15 cellular contexts compared by ENCODE assay signal in genomic region chr17:41793749-41794602, GRCh38. TPM values are rescaled to one million over a fixed set of nuclear protein-coding genes. Genes with fewer than 3 reads are reported as not detected.
A peak's percentile ranks its signal among the peaks of the same experiment; 100 is the strongest.
DNase-seq lines count a peak whose midpoint lies in the region; ATAC-seq, FAIRE-seq and TF ChIP-seq lines count a peak whose summit lies in the region.
"Had no signal": no experiment of that assay in that cellular context is flagged by ENCODE, and none has a peak within 500 bp of the region (broad histone marks: within the 10 kb centered on the region; RNA-seq: fewer than 3 reads in every experiment).

No MANE protein-coding gene starts in this region.

- H3K79me2 ChIP-seq in PC-3 (ENCODE audit: low read length) (no peaks in the 10 kb centered on the region), mesendoderm (ENCODE audit: control insufficient read depth, insufficient read depth, low read length) (no peaks in the 10 kb centered on the region)

- H3K9me3 ChIP-seq in PC-3 (ENCODE audit: low read length): no peaks in the 10 kb centered on the region
- no peaks in the 10 kb centered on the region for H3K9me3 ChIP-seq in esophagus (ENCODE audit: control insufficient read depth in 2 of 2, insufficient read depth in 1 of 2, low read depth in 1 of 2, low read length in 1 of 2)
- no peaks in the 10 kb centered on the region for H3K9me3 ChIP-seq in upper lobe of right lung
- H3K9me3 ChIP-seq: gastroesophageal sphincter had no signal

- no peak for ATAC-seq in PC-3
- ATAC-seq in upper lobe of right lung: no peak
- no peak for ATAC-seq in GM18498 (IDR thresholded peaks at IDR 0.05; ENCODE audit: unreplicated experiment)

- H3K79me1 ChIP-seq in mesendoderm (ENCODE audit: low read length): no peaks in the 10 kb centered on the region

- H3K27me3 ChIP-seq in PC-3 (ENCODE audit: low read length) (no peaks in the 10 kb centered on the region), esophagus (ENCODE audit: control insufficient read depth in 1 of 2, insufficient read depth in 2 of 2, low read length in 2 of 2) (no peaks in the 10 kb centered on the region), mesendoderm (ENCODE audit: insufficient read depth, low read length, poor library complexity) (no peaks in the 10 kb centered on the region), upper lobe of right lung (no peaks in the 10 kb centered on the region)

- TF ChIP-seq CTCF in PC-3 (conservative IDR thresholded peaks at IDR 0.05; ENCODE audit: low read depth, low read length): no peak
- no peak for TF ChIP-seq CTCF in upper lobe of right lung (IDR thresholded peaks at IDR 0.05)

- H2BK5ac ChIP-seq in mesendoderm (ENCODE audit: low read length): peak overlapping the region; percentile 93

- POLR2A ChIA-PET in PC-3 (lab: Charles Lee; ENCODE audit: unreplicated experiment): no interaction called here

- no peaks in the 10 kb centered on the region for H3K9me2 ChIP-seq in PC-3 (replicated peaks; ENCODE audit: low read length)

- H3K4ac ChIP-seq in mesendoderm (ENCODE audit: low read depth, low read length): peak overlapping the region; percentile 39

- CTCF ChIA-PET in PC-3 (lab: Charles Lee): no interaction called here

- intact Hi-C loops in PC-3 (cut with micrococcal nuclease) (no loop called here), upper lobe of right lung (cut with DNase I) (no loop called here)

- H2BK15ac ChIP-seq in mesendoderm (replicated peaks; ENCODE audit: low read depth): no peak overlapping the region

- H4K5ac ChIP-seq in mesendoderm (ENCODE audit: low read length): no peak overlapping the region

- peaks cover 32% of the 10 kb centered on the region for H3K4me1 ChIP-seq in PC-3 (ENCODE audit: insufficient read depth, low read length)
- H3K4me1 ChIP-seq in esophagus (ENCODE audit: control insufficient read depth in 2 of 2, insufficient read depth in 2 of 2, low read length in 1 of 2): peaks cover 3 to 27% of the 10 kb centered on the region in 2 donors
- peaks cover 11% of the 10 kb centered on the region for H3K4me1 ChIP-seq in mesendoderm (ENCODE audit: control insufficient read depth, low read depth, low read length)
- peaks cover 25% of the 10 kb centered on the region for H3K4me1 ChIP-seq in upper lobe of right lung

- H3F3A ChIP-seq in PC-3 (ENCODE audit: low read length, unreplicated experiment): no peaks in the 10 kb centered on the region

- peak overlapping the region; percentile 75 for H2BK120ac ChIP-seq in mesendoderm (ENCODE audit: low read depth, low read length)

- peak overlapping the region; percentile 93 for H3K56ac ChIP-seq in mesendoderm (ENCODE audit: low read length)

- H3K36me3 ChIP-seq in PC-3 (ENCODE audit: low read depth, low read length) (no peaks in the 10 kb centered on the region), esophagus (ENCODE audit: control insufficient read depth in 2 of 2, insufficient read depth in 2 of 2, low read length in 1 of 2) (no peaks in the 10 kb centered on the region), mesendoderm (ENCODE audit: control insufficient read depth, insufficient read depth, low read length) (no peaks in the 10 kb centered on the region), upper lobe of right lung (no peaks in the 10 kb centered on the region)
- H3K36me3 ChIP-seq: gastroesophageal sphincter had no signal

- peak overlapping the region; percentile 11; the same call in 1 of the 2 replicates for H3K4me3 ChIP-seq in PC-3 (ENCODE audit: low read length)
- H3K4me3 ChIP-seq in esophagus (ENCODE audit: low read depth in 1 of 2, low read length in 2 of 2): peak overlapping the region; percentile 25 to 27
- H3K4me3 ChIP-seq in mesendoderm (ENCODE audit: low read length): no peak overlapping the region
- H3K4me3 ChIP-seq in upper lobe of right lung: no peak overlapping the region
- H3K4me3 ChIP-seq: gastroesophageal sphincter, SK-N-MC had no signal

- WGBS in esophagus, 2 donors: 63 to 67% methylated on average over 15 of the region's 15 CpGs
- no CpG with 5 or more reads among the region's 15 CpGs for WGBS in mesendoderm (ENCODE audit: extremely low coverage, insufficient coverage, low lambda C conversion rate)

- no peak overlapping the region for H4K8ac ChIP-seq in mesendoderm (ENCODE audit: low read depth, low read length)

- TSS peak; percentile 76 for BruUV-seq in PC-3 (replicated peaks; lab: Mats Ljungman, UMichigan)

- H3K4me2 ChIP-seq in PC-3 (ENCODE audit: low read length): peak overlapping the region; percentile 77
- peak overlapping the region; percentile 44 for H3K4me2 ChIP-seq in mesendoderm (ENCODE audit: low read length)

- H2AK5ac ChIP-seq in mesendoderm (ENCODE audit: low read length): no peak overlapping the region

- H2AFZ ChIP-seq in PC-3 (ENCODE audit: low read length): 0 out of 2 replicates have a peak overlapping the region, but pooled peaks have one; percentile 23

- no peak overlapping the region for H3K23ac ChIP-seq in mesendoderm (ENCODE audit: low read length)

- FAIRE-seq in RCC 7860 (lab: Jason Lieb, UNC): no peak

- peak overlapping the region; percentile 95 for H3K27ac ChIP-seq in PC-3 (ENCODE audit: low read length)
- peak overlapping the region; percentile 97 to 99 for H3K27ac ChIP-seq in esophagus (ENCODE audit: low read depth in 2 of 2, low read length in 1 of 2)
- H3K27ac ChIP-seq in mesendoderm (ENCODE audit: low read depth, low read length): peak overlapping the region; percentile 58
- peak overlapping the region; percentile 55 for H3K27ac ChIP-seq in upper lobe of right lung
- H3K27ac ChIP-seq: SK-N-MC had no signal

- DNase-seq in PC-3 (no peak), mesendoderm (peak; percentile 96), upper lobe of right lung (no peak), RCC 7860 (ENCODE audit: low spot score) (no peak), mesenteric fat pad (ENCODE audit: low spot score) (no peak), activated T-cell treated with anti-CD3 and anti-CD28 coated beads for 4 hours (no peak)
- DNase-seq: activated CD4-positive, alpha-beta memory T cell treated with anti-CD3 and anti-CD28 coated beads, Interleukin-2, amount 10 ng/mL, durations not matched to agents 7 days and 5 days; amygdala; DMS79 treated with DMSO at 0.1 percent for 48 hours; NCI-H2171 treated with DMSO at 0.1 percent for 48 hours; occipital lobe had no signal

- no peaks in the 10 kb centered on the region for H4K20me1 ChIP-seq in PC-3 (ENCODE audit: low read length)

- H3K18ac ChIP-seq in mesendoderm (ENCODE audit: low read length): peak overlapping the region; percentile 16

- H3K9ac ChIP-seq in PC-3 (ENCODE audit: low read length): peak overlapping the region; percentile 59
- peak overlapping the region; percentile 66 for H3K9ac ChIP-seq in mesendoderm (ENCODE audit: low read length)

RNA-seq across cellular contexts. Expression of gene JUP, which starts 7.5 kb away (rescaled TPM):
- total RNA-seq in PC-3 (2014; rRNA removed) (132 and 168 TPM in 2 replicates), upper lobe of right lung (109 TPM), mesenteric fat pad (16.2 TPM)
- 100 to 1,000 TPM; 445 to 752 TPM for polyA plus RNA-seq in esophagus
- polyA plus RNA-seq in mesendoderm (2013, experiment 1 of 2): 101 TPM
- 98.0 TPM for polyA plus RNA-seq in mesendoderm (2013, experiment 2 of 2)

RNA-seq across cellular contexts. Expression of gene P3H4, which starts 17.8 kb away (rescaled TPM):
- 29.6 and 35.1 TPM in 2 replicates for total RNA-seq in PC-3 (2014; rRNA removed)
- polyA plus RNA-seq in esophagus: 1 to 10 TPM; 1.7 TPM
- polyA plus RNA-seq in mesendoderm (2013, experiment 1 of 2): 16.0 TPM
- 15.3 TPM for polyA plus RNA-seq in mesendoderm (2013, experiment 2 of 2)
- 9.5 TPM for total RNA-seq in upper lobe of right lung
- 5.6 TPM for total RNA-seq in mesenteric fat pad

RNA-seq across cellular contexts. Expression of gene FKBP10, which starts 18.8 kb away (rescaled TPM):
- 63.4 and 69.8 TPM in 2 replicates for total RNA-seq in PC-3 (2014; rRNA removed)
- polyA plus RNA-seq in esophagus: 1 to 10 TPM; 5.8 to 5.9 TPM
- polyA plus RNA-seq in mesendoderm (2013, experiment 1 of 2): 113 TPM
- 114 TPM for polyA plus RNA-seq in mesendoderm (2013, experiment 2 of 2)
- 34.5 TPM for total RNA-seq in upper lobe of right lung
- 35.7 TPM for total RNA-seq in mesenteric fat pad
- total RNA-seq: activated CD4-positive, alpha-beta memory T cell treated with anti-CD3 and anti-CD28 coated beads, Interleukin-2, amount 10 ng/mL, durations not matched to agents 7 days and 5 days had no signal

RNA-seq across cellular contexts. Expression of gene NT5C3B, which starts 42.1 kb away (rescaled TPM):
- total RNA-seq in PC-3 (2014; rRNA removed) (78.8 and 79.2 TPM in 2 replicates), upper lobe of right lung (36.5 TPM), mesenteric fat pad (43.8 TPM)
- 10 to 100 TPM; 35.9 to 36.0 TPM for polyA plus RNA-seq in esophagus
- polyA plus RNA-seq in mesendoderm (2013, experiment 1 of 2): 57.5 TPM
- 59.6 TPM for polyA plus RNA-seq in mesendoderm (2013, experiment 2 of 2)

RNA-seq across cellular contexts. Expression of gene KLHL10, which starts 43.6 kb away (rescaled TPM):
- not detected in 2 replicates for total RNA-seq in PC-3 (2014; rRNA removed)
- polyA plus RNA-seq in esophagus: under 1 TPM; 0.22 to 0.39 TPM
- 0.18 TPM for polyA plus RNA-seq in mesendoderm (2013, experiment 1 of 2)
- polyA plus RNA-seq in mesendoderm (2013, experiment 2 of 2): 0.13 TPM
- total RNA-seq in upper lobe of right lung: 0.29 TPM
- total RNA-seq in mesenteric fat pad: 0.74 TPM
- total RNA-seq: activated CD4-positive, alpha-beta memory T cell treated with anti-CD3 and anti-CD28 coated beads, Interleukin-2, amount 10 ng/mL, durations not matched to agents 7 days and 5 days; occipital lobe had no signal

Comparison
In these comparisons a context has a peak if more than half of its experiments do, and no peak if none do; other contexts are left out.
1. H3K4me3 ChIP-seq: peak in PC-3 (single experiment) and esophagus (2 of 2); none in mesendoderm (single experiment) and upper lobe of right lung (single experiment).
2. Peak in every context shown above with its lines, with median percentiles within 50 percentile points of each other: H3K27ac ChIP-seq.